Comparison of ENCODE assay signal across 2 cellular contexts in genomic region chr3:196611761-196612483, GRCh38.
TF ChIP-seq lines count a peak whose summit lies in the region.

No MANE protein-coding gene starts in this region.

TF ChIP-seq in GM23338, 12 proteins besides CTCF, POLR2A, EP300 and RAD21:
- TF ChIP-seq JUNB (IDR thresholded peaks at IDR 0.05; ENCODE audit: unreplicated experiment) (no peak), ETS1 (IDR thresholded peaks at IDR 0.05) (no peak), POLR2AphosphoS5 (IDR thresholded peaks at IDR 0.05; ENCODE audit: low read depth) (no peak), ZNF114 (CRISPR knock-in tag; IDR thresholded peaks at IDR 0.05) (no peak), ZNF462 (CRISPR knock-in tag; IDR thresholded peaks at IDR 0.05) (no peak), EZH2phosphoT487 (IDR thresholded peaks at IDR 0.05; ENCODE audit: unreplicated experiment) (no peak), NANOG (IDR thresholded peaks at IDR 0.05; ENCODE audit: borderline replicate concordance) (no peak), CREB1 (CRISPR knock-in tag; IDR thresholded peaks at IDR 0.05; ENCODE audit: low read depth) (no peak), REST (IDR thresholded peaks at IDR 0.05; ENCODE audit: unreplicated experiment) (no peak), EZH2 (IDR thresholded peaks at IDR 0.05; ENCODE audit: low read depth, unreplicated experiment) (no peak), STAT1 (IDR thresholded peaks at IDR 0.05; ENCODE audit: unreplicated experiment) (no peak), ZNF331 (CRISPR knock-in tag; IDR thresholded peaks at IDR 0.05; ENCODE audit: low read depth) (no peak)

TF ChIP-seq in endothelial cell of umbilical vein, 7 proteins besides CTCF, POLR2A, EP300 and RAD21:
- TF ChIP-seq POLR2AphosphoS5 (IDR thresholded peaks at IDR 0.05; ENCODE audit: insufficient read depth, low read depth, low read length) (no peak), MYC (IDR thresholded peaks at IDR 0.05; ENCODE audit: low read depth, low read length) (no peak), JUN (IDR thresholded peaks at IDR 0.05; ENCODE audit: borderline replicate concordance, insufficient read depth, insufficient read length, low read depth) (no peak), GATA2 (IDR thresholded peaks at IDR 0.05; ENCODE audit: insufficient read depth, insufficient read length, low read depth, low read length) (peak; percentile 96), EZH2 (IDR thresholded peaks at IDR 0.05; ENCODE audit: borderline replicate concordance, low read depth, low read length, severe bottlenecking) (no peak), FOS (IDR thresholded peaks at IDR 0.05; ENCODE audit: borderline replicate concordance, insufficient read depth, low read length) (no peak)
